ENCODE assay signal across 24 cellular contexts in genomic region chr7:131970602-131971001, GRCh38.
"Had no signal": no experiment of that assay in that cellular context is flagged by ENCODE, and none has a peak within 500 bp of the region (broad histone marks: within the 10 kb centered on the region; RNA-seq: fewer than 3 reads in every experiment).

No MANE protein-coding gene starts in this region.

- H3K9me3 ChIP-seq: right lobe of liver, testis, transverse colon had no signal

- H3K4me1 ChIP-seq: right lobe of liver, testis, transverse colon had no signal

- H3K27ac ChIP-seq: right lobe of liver, testis, transverse colon had no signal

- H3K36me3 ChIP-seq: right lobe of liver, transverse colon had no signal

- H3K27me3 ChIP-seq: right lobe of liver, testis, transverse colon had no signal

- FAIRE-seq: keratinocyte, urothelium cell line had no signal

- ATAC-seq: activated CD8-positive, alpha-beta T cell treated with anti-CD3 and anti-CD28 coated beads for 36 hours; activated naive CD8-positive, alpha-beta T cell treated with anti-CD3 and anti-CD28 coated beads, Interleukin-2, amount 50 U/mL, for 24 hours; activated T-cell treated with anti-CD3 and anti-CD28 coated beads, Interleukin-2, amount 50 U/mL, for 4 hours; activated T-helper 17 cell treated with anti-CD3 and anti-CD28 coated beads, Interleukin-2, amount 50 U/mL, for 72 hours; left cardiac atrium; left ventricle myocardium superior; right lobe of liver; stimulated activated naive CD8-positive, alpha-beta T cell treated with anti-CD3 and anti-CD28 coated beads, Interleukin-15, Interleukin-2, amounts not matched to agents 100 U/mL and 50 U/mL, for 24 hours had no signal

- H3K4me3 ChIP-seq: right lobe of liver, testis, transverse colon had no signal

- DNase-seq: activated B cell treated with CpG ODN at 0.5 μM for 24 hours; activated CD4-positive, alpha-beta T cell treated with anti-CD3 and anti-CD28 coated beads, Interleukin-2, amount 50 U/mL, for 1 hour; activated CD8-positive, alpha-beta T cell treated with anti-CD3 and anti-CD28 coated beads for 36 hours; activated naive CD8-positive, alpha-beta T cell treated with anti-CD3 and anti-CD28 coated beads, Interleukin-2, amount 50 U/mL, for 24 hours; activated T-cell treated with anti-CD3 and anti-CD28 coated beads, Interleukin-2, amount 50 U/mL, for 4 hours; amygdala; central memory CD4-positive, alpha-beta T cell; effector CD8-positive, alpha-beta T cell; foreskin fibroblast; head of caudate nucleus; hippocampal formation; left cardiac atrium; left ventricle myocardium superior; mammary epithelial cell; posterior cingulate gyrus; right lobe of liver; stimulated activated CD4-positive, alpha-beta T cell treated with anti-CD3 and anti-CD28 coated beads, Interleukin-2, amount 100 ng/mL, for 48 hours; stimulated activated naive CD8-positive, alpha-beta T cell treated with anti-CD3 and anti-CD28 coated beads, Interleukin-15, Interleukin-2, amounts not matched to agents 100 U/mL and 50 U/mL, for 24 hours; T-helper 2 cell; testis; transverse colon had no signal
